8 cellular contexts compared by ENCODE assay signal in the genomic region with DNA sequence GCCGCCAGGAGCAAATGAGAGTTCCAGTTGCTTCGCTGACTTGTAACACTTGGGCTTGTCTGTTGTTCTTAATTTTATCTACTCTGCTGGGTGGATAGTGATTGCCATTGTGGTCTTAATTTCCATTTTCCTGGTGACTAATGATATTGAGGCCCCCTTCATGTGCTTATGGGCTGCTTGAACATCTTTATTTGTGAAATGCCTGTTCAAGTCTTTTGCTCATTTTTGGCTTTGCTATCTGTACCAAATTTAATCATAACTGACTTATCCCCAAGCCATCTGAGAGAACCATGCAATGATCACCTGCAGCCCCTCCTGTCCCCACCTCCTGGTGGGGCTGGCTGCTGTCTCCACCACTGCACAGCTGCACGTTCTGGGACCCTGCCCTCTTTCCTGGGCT. TPM values are rescaled to one million over a fixed set of nuclear protein-coding genes. Genes with fewer than 3 reads are reported as not detected.
"Had no signal": no experiment of that assay in that cellular context is flagged by ENCODE, and none has a peak within 500 bp of the region (broad histone marks: within the 10 kb centered on the region; RNA-seq: fewer than 3 reads in every experiment).

No MANE protein-coding gene starts in this region.

- H3K4me3 ChIP-seq: GM23338 had no signal

- H3K27ac ChIP-seq: HL-60 had no signal

- H2AFZ ChIP-seq: GM23338 had no signal

- H3K4me2 ChIP-seq: GM23338 had no signal

- H3K36me3 Mint-ChIP-seq: IgD-negative memory B cell had no signal

- H3K4me3 Mint-ChIP-seq: GM23338, H9, HFFc6, IgD-negative memory B cell had no signal

- H3K27ac Mint-ChIP-seq: GM23338, H9, HFFc6, IgD-negative memory B cell had no signal

- DNase-seq: H9, HCEC 1CT, HFFc6, KG1 had no signal

- H3K4me1 Mint-ChIP-seq: IgD-negative memory B cell had no signal

- ATAC-seq: GM23338, HepG2 had no signal

RNA-seq across cellular contexts. Expression of a gene that starts 20.5 kb away (rescaled TPM):
- polyA plus RNA-seq: IgD-negative memory B cell had no signal
